Comparison of ENCODE assay signal across 8 cellular contexts in the genomic region with DNA sequence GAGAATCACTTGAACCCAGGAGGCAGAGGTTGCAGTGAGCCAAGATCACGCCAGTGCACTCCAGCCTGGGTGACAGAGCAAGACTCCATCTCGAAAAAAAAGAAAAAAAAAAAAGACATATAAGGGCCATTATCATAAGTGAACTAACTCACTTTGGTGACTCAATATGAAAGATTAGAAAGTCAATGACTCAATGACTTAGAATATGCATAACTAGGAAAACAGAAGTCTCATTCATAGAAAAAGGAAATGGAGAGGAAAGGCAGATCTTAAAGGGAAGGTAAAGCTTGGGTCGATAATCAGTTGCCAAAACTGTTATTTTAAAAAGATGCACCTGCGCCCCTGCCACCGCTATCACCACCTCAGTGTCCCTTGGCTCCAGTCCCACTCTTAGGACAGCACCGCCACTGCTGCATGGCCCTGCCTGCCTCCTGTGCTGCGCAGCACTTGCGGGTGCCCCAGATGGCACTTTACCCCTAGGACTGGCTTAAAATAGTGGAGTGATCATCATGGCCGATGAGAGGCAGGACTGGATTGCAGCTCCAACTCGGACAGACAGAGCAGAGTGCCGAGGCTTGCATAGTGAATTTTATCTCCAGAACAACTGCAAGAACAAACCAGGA.
DNase-seq lines count a peak whose midpoint lies in the region; ATAC-seq and TF ChIP-seq lines count a peak whose summit lies in the region.

No MANE protein-coding gene starts in this region.

- TF ChIP-seq CTCF in cardiac fibroblast (IDR thresholded peaks at IDR 0.05; ENCODE audit: low read depth, low read length): no peak

- peak; percentile 88 for ATAC-seq in GM19463 (IDR thresholded peaks at IDR 0.05; ENCODE audit: unreplicated experiment)
- ATAC-seq in HG03457 (IDR thresholded peaks at IDR 0.05; ENCODE audit: unreplicated experiment): peak; percentile 61
- ATAC-seq in HG03097 (IDR thresholded peaks at IDR 0.05; ENCODE audit: low FRiP score, unreplicated experiment): no peak
- ATAC-seq in HG02763 (IDR thresholded peaks at IDR 0.05; ENCODE audit: unreplicated experiment): no peak
- no peak for ATAC-seq in HG02840 (IDR thresholded peaks at IDR 0.05; ENCODE audit: low FRiP score, unreplicated experiment)

- no peak overlapping the region for H3K4me3 ChIP-seq in cardiac fibroblast (replicated peaks in 1 of 2; ENCODE audit: low read depth in 2 of 2, low read length in 2 of 2)

- DNase-seq in GM03348 (ENCODE audit: low spot score): peak; percentile 13
- peak; percentile 7 to 61 for DNase-seq in cardiac fibroblast (ENCODE audit: low read depth in 2 of 2)
- DNase-seq in germinal center (ENCODE audit: low spot score): no peak

Comparison
In these comparisons a context has a peak if more than half of its experiments do, and no peak if none do; other contexts are left out.
1. ATAC-seq: peak in GM19463 (single experiment) and HG03457 (single experiment); none in HG03097 (single experiment), HG02763 (single experiment) and HG02840 (single experiment).